20 cellular contexts compared by ENCODE assay signal in the genomic region with DNA sequence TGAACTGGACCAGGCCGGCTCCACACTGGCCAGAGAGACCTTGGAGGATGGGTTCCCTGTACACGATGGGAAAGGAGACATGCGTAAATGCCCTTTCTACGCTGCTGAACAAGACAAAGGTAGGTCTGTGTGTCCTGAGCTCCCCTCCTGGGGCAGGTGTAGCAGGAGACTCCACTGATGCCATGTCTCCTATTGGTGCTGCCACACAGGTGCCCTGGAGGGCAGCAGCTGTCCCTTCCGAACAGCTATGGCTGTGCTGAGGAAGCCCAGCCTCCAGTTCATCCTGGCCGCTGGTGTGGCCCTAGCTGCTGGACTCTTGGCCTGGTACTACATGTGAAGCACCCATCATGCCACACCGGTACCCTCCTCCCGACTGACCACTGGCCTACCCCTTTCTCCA. TPM values are rescaled to one million over a fixed set of nuclear protein-coding genes. Genes with fewer than 3 reads are reported as not detected.
DNase-seq lines count a peak whose midpoint lies in the region; ATAC-seq and TF ChIP-seq lines count a peak whose summit lies in the region.
"Had no signal": no experiment of that assay in that cellular context is flagged by ENCODE, and none has a peak within 500 bp of the region (broad histone marks: within the 10 kb centered on the region; RNA-seq: fewer than 3 reads in every experiment).

No MANE protein-coding gene starts in this region.

- no peaks in the 10 kb centered on the region for H3K27me3 ChIP-seq in CD4-positive, alpha-beta memory T cell (ENCODE audit: insufficient read depth, low read length)
- H3K27me3 ChIP-seq in naive thymus-derived CD4-positive, alpha-beta T cell (ENCODE audit: control insufficient read depth in 2 of 2, insufficient read depth in 2 of 2, low read length in 2 of 2), result no peaks in the 10 kb centered on the region
- H3K27me3 ChIP-seq in lower lobe of right lung (ENCODE audit: low read depth), result no peaks in the 10 kb centered on the region

- H3K4me1 ChIP-seq in CD4-positive, alpha-beta memory T cell (ENCODE audit: insufficient read depth, low read length), result peaks cover 52% of the 10 kb centered on the region
- peaks cover 37% of the 10 kb centered on the region in 2 donors for H3K4me1 ChIP-seq in naive thymus-derived CD4-positive, alpha-beta T cell (ENCODE audit: control insufficient read depth in 2 of 2, insufficient read depth in 2 of 2, low read length in 2 of 2)
- peaks cover 47% of the 10 kb centered on the region for H3K4me1 ChIP-seq in lower lobe of right lung

- no peaks in the 10 kb centered on the region for H3K27me3 Mint-ChIP-seq in activated CD4-positive, alpha-beta T cell treated with anti-CD3 and anti-CD28 coated beads, Interleukin-2, amount 10 ng/mL, durations not matched to agents 7 days and 5 days
- H3K27me3 Mint-ChIP-seq in activated CD4-positive, alpha-beta T cell treated with anti-CD3 and anti-CD28 coated beads for 36 hours, result no peaks in the 10 kb centered on the region
- no peaks in the 10 kb centered on the region for H3K27me3 Mint-ChIP-seq in CD4-positive, alpha-beta memory T cell
- no peaks in the 10 kb centered on the region for H3K27me3 Mint-ChIP-seq in activated T-helper 17 cell treated with anti-CD3 and anti-CD28 coated beads, Interleukin-2, amount 50 U/mL, for 72 hours
- no peaks in the 10 kb centered on the region for H3K27me3 Mint-ChIP-seq in naive thymus-derived CD4-positive, alpha-beta T cell

- POLR2A ChIA-PET in activated CD4-positive, alpha-beta T cell treated with anti-CD3 and anti-CD28 coated beads, Interleukin-2, amount 10 ng/mL, durations not matched to agents 7 days and 5 days (lab: Charles Lee), result no interaction called here
- POLR2A ChIA-PET in activated CD4-positive, alpha-beta T cell treated with anti-CD3 and anti-CD28 coated beads for 36 hours (lab: Charles Lee), result interaction anchor here (0.7 to 1.3 kb wide), 2 partner anchors 9 to 293 kb away, joined by 3 to 7 read pairs; partner anchors contain the start of gene ROGDI
- POLR2A ChIA-PET in CD4-positive, alpha-beta memory T cell (lab: Charles Lee; ENCODE audit: partially characterized antibody), result interaction anchor here (1.3 to 1.6 kb wide), 2 partner anchors 15 to 33 kb away, joined by 5 to 6 read pairs; partner anchors contain the start of gene HMOX2
- POLR2A ChIA-PET in naive thymus-derived CD4-positive, alpha-beta T cell (lab: Charles Lee), result interaction anchor here (1.1 to 11.2 kb wide), 4 partner anchors 17 to 160 kb away, joined by 3 to 169 read pairs (median 34); no protein-coding TSS in a partner anchor

- no peak overlapping the region for H3K4me3 Mint-ChIP-seq in activated CD4-positive, alpha-beta T cell treated with anti-CD3 and anti-CD28 coated beads, Interleukin-2, amount 10 ng/mL, durations not matched to agents 7 days and 5 days
- H3K4me3 Mint-ChIP-seq in activated CD4-positive, alpha-beta T cell treated with anti-CD3 and anti-CD28 coated beads for 36 hours, result no peak overlapping the region
- no peak overlapping the region for H3K4me3 Mint-ChIP-seq in CD4-positive, alpha-beta memory T cell
- no peak overlapping the region for H3K4me3 Mint-ChIP-seq in activated T-helper 17 cell treated with anti-CD3 and anti-CD28 coated beads, Interleukin-2, amount 50 U/mL, for 72 hours
- H3K4me3 Mint-ChIP-seq in naive thymus-derived CD4-positive, alpha-beta T cell, result no peak overlapping the region
- H3K4me3 Mint-ChIP-seq: CD14-positive monocyte, GM23338 had no signal

- H3K9me3 Mint-ChIP-seq in activated CD4-positive, alpha-beta T cell treated with anti-CD3 and anti-CD28 coated beads, Interleukin-2, amount 10 ng/mL, durations not matched to agents 7 days and 5 days, result no peaks in the 10 kb centered on the region
- no peaks in the 10 kb centered on the region for H3K9me3 Mint-ChIP-seq in activated CD4-positive, alpha-beta T cell treated with anti-CD3 and anti-CD28 coated beads for 36 hours (ENCODE audit: low read depth)
- H3K9me3 Mint-ChIP-seq in CD4-positive, alpha-beta memory T cell, result no peaks in the 10 kb centered on the region
- no peaks in the 10 kb centered on the region for H3K9me3 Mint-ChIP-seq in activated T-helper 17 cell treated with anti-CD3 and anti-CD28 coated beads, Interleukin-2, amount 50 U/mL, for 72 hours
- no peaks in the 10 kb centered on the region for H3K9me3 Mint-ChIP-seq in naive thymus-derived CD4-positive, alpha-beta T cell
- H3K9me3 Mint-ChIP-seq: GM23338 had no signal

- peaks cover 58% of the 10 kb centered on the region for H3K4me1 Mint-ChIP-seq in activated CD4-positive, alpha-beta T cell treated with anti-CD3 and anti-CD28 coated beads, Interleukin-2, amount 10 ng/mL, durations not matched to agents 7 days and 5 days
- peaks cover 42% of the 10 kb centered on the region for H3K4me1 Mint-ChIP-seq in activated CD4-positive, alpha-beta T cell treated with anti-CD3 and anti-CD28 coated beads for 36 hours
- H3K4me1 Mint-ChIP-seq in CD4-positive, alpha-beta memory T cell, result peaks cover 38 to 76% (median 54%) of the 10 kb centered on the region in 4 donors
- peaks cover 26% of the 10 kb centered on the region for H3K4me1 Mint-ChIP-seq in activated T-helper 17 cell treated with anti-CD3 and anti-CD28 coated beads, Interleukin-2, amount 50 U/mL, for 72 hours
- H3K4me1 Mint-ChIP-seq in naive thymus-derived CD4-positive, alpha-beta T cell, result peaks cover 29 to 73% (median 53%) of the 10 kb centered on the region in 7 donors

- TF ChIP-seq CTCF in lower lobe of right lung (IDR thresholded peaks at IDR 0.05), result no peak

- H3K9me3 ChIP-seq in CD4-positive, alpha-beta memory T cell (ENCODE audit: control insufficient read depth in 1 of 2, low read length in 2 of 2), result no peaks in the 10 kb centered on the region
- no peaks in the 10 kb centered on the region for H3K9me3 ChIP-seq in naive thymus-derived CD4-positive, alpha-beta T cell (ENCODE audit: control insufficient read depth in 2 of 3, low read length in 3 of 3)
- H3K9me3 ChIP-seq in lower lobe of right lung, result no peaks in the 10 kb centered on the region

- H3K27ac ChIP-seq in CD4-positive, alpha-beta memory T cell (ENCODE audit: low read depth, low read length), result no peak overlapping the region
- peak overlapping the region; percentile 24 for H3K27ac ChIP-seq in naive thymus-derived CD4-positive, alpha-beta T cell (ENCODE audit: low read depth, low read length)
- no peak overlapping the region for H3K27ac ChIP-seq in lower lobe of right lung
- H3K27ac ChIP-seq: 22Rv1 had no signal

- peak overlapping the region; percentile 50 for H3K27ac Mint-ChIP-seq in activated CD4-positive, alpha-beta T cell treated with anti-CD3 and anti-CD28 coated beads, Interleukin-2, amount 10 ng/mL, durations not matched to agents 7 days and 5 days
- no peak overlapping the region for H3K27ac Mint-ChIP-seq in activated CD4-positive, alpha-beta T cell treated with anti-CD3 and anti-CD28 coated beads for 36 hours
- peak overlapping the region in 6 of 7 donors; percentile 22 to 75 (median 66) for H3K27ac Mint-ChIP-seq in CD4-positive, alpha-beta memory T cell
- H3K27ac Mint-ChIP-seq in activated T-helper 17 cell treated with anti-CD3 and anti-CD28 coated beads, Interleukin-2, amount 50 U/mL, for 72 hours, result peak overlapping the region; percentile 41
- peak overlapping the region in 5 of 9 donors; percentile 14 to 77 (median 32) for H3K27ac Mint-ChIP-seq in naive thymus-derived CD4-positive, alpha-beta T cell
- H3K27ac Mint-ChIP-seq: CD14-positive monocyte, GM23338 had no signal

- ATAC-seq in activated CD4-positive, alpha-beta T cell treated with anti-CD3 and anti-CD28 coated beads for 36 hours, result no peak
- no peak for ATAC-seq in activated T-helper 17 cell treated with anti-CD3 and anti-CD28 coated beads, Interleukin-2, amount 50 U/mL, for 72 hours (replicated peaks)
- ATAC-seq in naive thymus-derived CD4-positive, alpha-beta T cell, result no peak
- ATAC-seq in GM21529 (IDR thresholded peaks at IDR 0.05; ENCODE audit: unreplicated experiment), result no peak
- ATAC-seq in lower lobe of right lung, result no peak
- ATAC-seq: GM23338, K562 had no signal

- no peak for DNase-seq in activated CD4-positive, alpha-beta T cell treated with anti-CD3 and anti-CD28 coated beads, Interleukin-2, amount 10 ng/mL, durations not matched to agents 7 days and 5 days
- DNase-seq in activated CD4-positive, alpha-beta T cell treated with anti-CD3 and anti-CD28 coated beads for 36 hours, result no peak
- DNase-seq in CD4-positive, alpha-beta memory T cell, result no peak
- DNase-seq in naive thymus-derived CD4-positive, alpha-beta T cell, result no peak
- DNase-seq in T1000 (lab: John Stamatoyannopoulos, UW), result no peak
- no peak for DNase-seq in lower lobe of right lung
- DNase-seq: GF-D8, HCEC 1CT, NCI-H1105, NCI-H2081 treated with DMSO at 0.1 percent for 48 hours, NCI-H510A, NCI-H774, SHP77 had no signal

- CTCF ChIA-PET in activated CD4-positive, alpha-beta T cell treated with anti-CD3 and anti-CD28 coated beads, Interleukin-2, amount 10 ng/mL, durations not matched to agents 7 days and 5 days (lab: Charles Lee), result interaction anchor here (1.2 to 1.6 kb wide), 2 partner anchors 13 to 33 kb away, joined by 3 to 4 read pairs; partner anchors contain the start of gene HMOX2
- CTCF ChIA-PET in activated CD4-positive, alpha-beta T cell treated with anti-CD3 and anti-CD28 coated beads for 36 hours (lab: Charles Lee), result interaction anchor here (0.6 to 6.0 kb wide), 6 partner anchors 9 to 208 kb away, joined by 3 to 77 read pairs (median 7); partner anchors contain the start of gene MGRN1
- CTCF ChIA-PET in CD4-positive, alpha-beta memory T cell (lab: Charles Lee; ENCODE audit: partially characterized antibody), result interaction anchor here (1.0 to 13.3 kb wide), 3 partner anchors 25 to 76 kb away, joined by 3 to 343 read pairs (median 203); partner anchors contain the start of genes HMOX2 and NMRAL1
- CTCF ChIA-PET in naive thymus-derived CD4-positive, alpha-beta T cell (lab: Charles Lee), result interaction anchor here (0.7 to 6.4 kb wide), 4 partner anchors 32 to 92 kb away, joined by 3 to 71 read pairs (median 4); partner anchors contain the start of genes HMOX2 and NMRAL1

- peaks cover 52% of the 10 kb centered on the region for H3K36me3 Mint-ChIP-seq in activated CD4-positive, alpha-beta T cell treated with anti-CD3 and anti-CD28 coated beads, Interleukin-2, amount 10 ng/mL, durations not matched to agents 7 days and 5 days (ENCODE audit: low read depth)
- H3K36me3 Mint-ChIP-seq in activated CD4-positive, alpha-beta T cell treated with anti-CD3 and anti-CD28 coated beads for 36 hours (ENCODE audit: low read depth), result peaks cover 56% of the 10 kb centered on the region
- H3K36me3 Mint-ChIP-seq in CD4-positive, alpha-beta memory T cell, result peaks cover 42 to 74% of the 10 kb centered on the region in 2 donors
- peaks cover 83% of the 10 kb centered on the region for H3K36me3 Mint-ChIP-seq in activated T-helper 17 cell treated with anti-CD3 and anti-CD28 coated beads, Interleukin-2, amount 50 U/mL, for 72 hours (ENCODE audit: low read depth)
- peaks cover 9 to 40% (median 18%) of the 10 kb centered on the region in 5 donors for H3K36me3 Mint-ChIP-seq in naive thymus-derived CD4-positive, alpha-beta T cell

- intact Hi-C loops in activated CD4-positive, alpha-beta T cell treated with anti-CD3 and anti-CD28 coated beads for 36 hours (cut with DNase I, micrococcal nuclease), result loop anchor here in 1 of 2 experiments (5.0 kb wide), 1 partner anchor 448 kb away; the partner anchor contains the start of gene SEC14L5
- intact Hi-C loops in CD4-positive, alpha-beta memory T cell (cut with micrococcal nuclease), result no loop called here
- intact Hi-C loops in naive thymus-derived CD4-positive, alpha-beta T cell (cut with micrococcal nuclease), result loop anchor here in 1 of 2 donors (5.0 kb wide), 1 partner anchor 113 kb away; the partner anchor contains the start of gene MGRN1
- intact Hi-C loops in lower lobe of right lung (cut with DNase I), result no loop called here

- H3K36me3 ChIP-seq in CD4-positive, alpha-beta memory T cell (ENCODE audit: insufficient read depth, low read length), result peaks cover 58% of the 10 kb centered on the region
- peaks cover 19 to 75% (median 25%) of the 10 kb centered on the region in 3 experiments for H3K36me3 ChIP-seq in naive thymus-derived CD4-positive, alpha-beta T cell (ENCODE audit: control insufficient read depth in 2 of 3, insufficient read depth in 3 of 3, low read length in 3 of 3)
- H3K36me3 ChIP-seq in lower lobe of right lung, result peaks cover 79% of the 10 kb centered on the region

- H3K4me3 ChIP-seq in CD4-positive, alpha-beta memory T cell (ENCODE audit: low read length in 2 of 2), result no peak overlapping the region
- H3K4me3 ChIP-seq in naive thymus-derived CD4-positive, alpha-beta T cell (ENCODE audit: low read length), result no peak overlapping the region
- H3K4me3 ChIP-seq in lower lobe of right lung, result no peak overlapping the region
- H3K4me3 ChIP-seq: GM23338, K562 had no signal

RNA-seq across cellular contexts. Expression of gene CDIP1, which starts 29.2 kb away (rescaled TPM):
- 10 to 100 TPM; 44.2 to 45.2 TPM for total RNA-seq in activated CD4-positive, alpha-beta T cell treated with anti-CD3 and anti-CD28 coated beads, Interleukin-2, amount 10 ng/mL, durations not matched to agents 7 days and 5 days
- total RNA-seq in activated CD4-positive, alpha-beta T cell treated with anti-CD3 and anti-CD28 coated beads for 36 hours, result 10 to 100 TPM; 28.3 to 30.2 TPM
- total RNA-seq in CD4-positive, alpha-beta memory T cell, result 10 to 100 TPM; 19.0 to 21.1 TPM
- polyA plus RNA-seq in CD4-positive, alpha-beta memory T cell, result 10 to 100 TPM; 10.2 to 15.7 TPM
- total RNA-seq in activated T-helper 17 cell treated with anti-CD3 and anti-CD28 coated beads, Interleukin-2, amount 50 U/mL, for 72 hours, result 10 to 100 TPM; 24.5 to 31.2 TPM
- total RNA-seq in naive thymus-derived CD4-positive, alpha-beta T cell, result 10 to 100 TPM; 28.1 to 41.1 (median 31.0) TPM
- 10 to 100 TPM; 28.3 to 33.4 TPM for polyA plus RNA-seq in naive thymus-derived CD4-positive, alpha-beta T cell
- 21.1 TPM for total RNA-seq in lower lobe of right lung
- polyA plus RNA-seq: K562 had no signal

RNA-seq across cellular contexts. Expression of gene HMOX2, which starts 33.2 kb away (rescaled TPM):
- 100 to 1,000 TPM in 1 of 2 experiments, 10 to 100 TPM in 1; 86.3 to 107 TPM for total RNA-seq in activated CD4-positive, alpha-beta T cell treated with anti-CD3 and anti-CD28 coated beads, Interleukin-2, amount 10 ng/mL, durations not matched to agents 7 days and 5 days
- 10 to 100 TPM; 67.7 to 80.2 TPM for total RNA-seq in activated CD4-positive, alpha-beta T cell treated with anti-CD3 and anti-CD28 coated beads for 36 hours
- 10 to 100 TPM; 64.1 to 72.4 TPM for total RNA-seq in CD4-positive, alpha-beta memory T cell
- polyA plus RNA-seq in CD4-positive, alpha-beta memory T cell, result 100 to 1,000 TPM; 164 to 206 TPM
- 10 to 100 TPM; 60.0 to 92.1 TPM for total RNA-seq in activated T-helper 17 cell treated with anti-CD3 and anti-CD28 coated beads, Interleukin-2, amount 50 U/mL, for 72 hours
- total RNA-seq in naive thymus-derived CD4-positive, alpha-beta T cell, result 10 to 100 TPM; 44.6 to 84.9 (median 61.0) TPM
- 100 to 1,000 TPM; 127 to 163 TPM for polyA plus RNA-seq in naive thymus-derived CD4-positive, alpha-beta T cell
- total RNA-seq in lower lobe of right lung, result 53.8 TPM

RNA-seq across cellular contexts. Expression of gene NMRAL1, which starts 35.0 kb away (rescaled TPM):
- 10 to 100 TPM; 34.0 to 35.9 TPM for total RNA-seq in activated CD4-positive, alpha-beta T cell treated with anti-CD3 and anti-CD28 coated beads, Interleukin-2, amount 10 ng/mL, durations not matched to agents 7 days and 5 days
- 10 to 100 TPM; 27.1 to 29.5 TPM for total RNA-seq in activated CD4-positive, alpha-beta T cell treated with anti-CD3 and anti-CD28 coated beads for 36 hours
- 10 to 100 TPM; 61.6 to 61.8 TPM for total RNA-seq in CD4-positive, alpha-beta memory T cell
- polyA plus RNA-seq in CD4-positive, alpha-beta memory T cell, result 10 to 100 TPM; 55.1 to 65.7 TPM
- total RNA-seq in activated T-helper 17 cell treated with anti-CD3 and anti-CD28 coated beads, Interleukin-2, amount 50 U/mL, for 72 hours, result 10 to 100 TPM; 56.5 to 63.2 TPM
- total RNA-seq in naive thymus-derived CD4-positive, alpha-beta T cell, result 10 to 100 TPM; 34.2 to 72.7 (median 58.1) TPM
- 10 to 100 TPM; 61.3 to 81.8 TPM for polyA plus RNA-seq in naive thymus-derived CD4-positive, alpha-beta T cell
- 43.5 TPM for total RNA-seq in lower lobe of right lung

RNA-seq across cellular contexts. Expression of gene C16orf96, which starts 46.7 kb away (rescaled TPM):
- under 1 TPM; 0.21 to 0.22 TPM for total RNA-seq in activated CD4-positive, alpha-beta T cell treated with anti-CD3 and anti-CD28 coated beads, Interleukin-2, amount 10 ng/mL, durations not matched to agents 7 days and 5 days
- total RNA-seq in activated CD4-positive, alpha-beta T cell treated with anti-CD3 and anti-CD28 coated beads for 36 hours, result under 1 TPM; 0.09 to 0.18 TPM
- under 1 TPM; 0.29 to 0.33 TPM for total RNA-seq in CD4-positive, alpha-beta memory T cell
- polyA plus RNA-seq in CD4-positive, alpha-beta memory T cell, result not detected
- not detected for total RNA-seq in activated T-helper 17 cell treated with anti-CD3 and anti-CD28 coated beads, Interleukin-2, amount 50 U/mL, for 72 hours
- under 1 TPM; 0.17 to 0.70 (median 0.64) TPM for total RNA-seq in naive thymus-derived CD4-positive, alpha-beta T cell
- not detected for polyA plus RNA-seq in naive thymus-derived CD4-positive, alpha-beta T cell
- total RNA-seq in lower lobe of right lung, result 0.21 TPM
- total RNA-seq: K562 had no signal
- polyA plus RNA-seq: AG04450, CD14-positive monocyte, K562 had no signal
